22 cellular contexts compared by ENCODE assay signal in the genomic region with DNA sequence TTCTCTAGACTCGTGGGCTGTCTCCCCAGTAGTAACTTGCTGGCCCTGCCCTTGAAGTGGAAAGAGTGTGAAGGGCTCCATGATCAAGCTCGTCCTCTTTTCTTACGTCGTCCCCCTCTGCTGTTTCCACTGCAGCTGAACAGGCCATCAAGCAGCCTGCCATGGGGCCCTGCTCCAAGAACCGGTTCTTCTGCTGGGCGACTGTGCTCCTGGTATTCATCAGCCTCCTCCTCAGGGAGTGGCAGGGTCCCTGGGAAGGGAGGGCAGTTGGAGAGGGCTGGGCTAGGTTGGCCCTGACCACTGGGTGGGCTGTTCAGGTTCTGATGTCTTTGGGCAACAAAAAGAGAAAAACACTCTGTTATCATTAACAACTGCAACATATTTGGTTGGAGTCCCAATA.
"Had no signal": no experiment of that assay in that cellular context is flagged by ENCODE, and none has a peak within 500 bp of the region (broad histone marks: within the 10 kb centered on the region; RNA-seq: fewer than 3 reads in every experiment).

No MANE protein-coding gene starts in this region.

- DNase-seq: activated CD4-positive, alpha-beta memory T cell treated with anti-CD3 and anti-CD28 coated beads, Interleukin-2, amount 10 ng/mL, durations not matched to agents 7 days and 5 days; activated CD4-positive, CD25-positive, alpha-beta regulatory T cell; activated CD8-positive, alpha-beta memory T cell treated with anti-CD3 and anti-CD28 coated beads, Interleukin-2, amount 10 ng/mL, durations not matched to agents 7 days and 5 days; activated naive CD4-positive, alpha-beta T cell treated with anti-CD3 and anti-CD28 coated beads, Interleukin-2, amount 10 ng/mL, durations not matched to agents 7 days and 5 days; activated naive CD8-positive, alpha-beta T cell treated with anti-CD3 and anti-CD28 coated beads, Interleukin-2, amount 50 U/mL, for 24 hours; activated T-cell treated with anti-CD3 and anti-CD28 coated beads, Interleukin-2, amount 50 U/mL, for 1 hour; aorta; brain microvascular endothelial cell; gastrocnemius medialis; heart left ventricle; kidney glomerular epithelial cell; left ventricle myocardium superior; mucosa of descending colon; naive B cell; pancreas; stimulated activated CD4-positive, alpha-beta T cell treated with anti-CD3 and anti-CD28 coated beads, Interleukin-4, amount 100 ng/mL, for 4 hours; testis had no signal

- H3K36me3 ChIP-seq: brain microvascular endothelial cell, colonic mucosa, gastrocnemius medialis, heart left ventricle, pancreas had no signal

- H3K4me3 ChIP-seq: colonic mucosa, gastrocnemius medialis, heart left ventricle, mucosa of descending colon, pancreas, testis had no signal

- H3K4me1 Mint-ChIP-seq: activated naive CD4-positive, alpha-beta T cell treated with anti-CD3 and anti-CD28 coated beads, Interleukin-2, amount 10 ng/mL, durations not matched to agents 7 days and 5 days had no signal

- H3K27ac Mint-ChIP-seq: activated CD4-positive, alpha-beta memory T cell treated with anti-CD3 and anti-CD28 coated beads, Interleukin-2, amount 10 ng/mL, durations not matched to agents 7 days and 5 days; activated CD8-positive, alpha-beta memory T cell treated with anti-CD3 and anti-CD28 coated beads, Interleukin-2, amount 10 ng/mL, durations not matched to agents 7 days and 5 days; activated naive CD4-positive, alpha-beta T cell treated with anti-CD3 and anti-CD28 coated beads, Interleukin-2, amount 10 ng/mL, durations not matched to agents 7 days and 5 days; activated naive CD8-positive, alpha-beta T cell treated with anti-CD3 and anti-CD28 coated beads, Interleukin-2, amount 50 U/mL, for 24 hours; stimulated activated memory B cell treated with anti-CD40 and anti-IgM and Interleukin-4, amounts not matched to agents 10 μg/mL and 1 μg/mL and 100 μg/mL, for 72 hours; T-cell had no signal

- H3K27me3 ChIP-seq: brain microvascular endothelial cell, colonic mucosa, gastrocnemius medialis, testis had no signal

- H3K9me3 Mint-ChIP-seq: activated CD4-positive, alpha-beta memory T cell treated with anti-CD3 and anti-CD28 coated beads, Interleukin-2, amount 10 ng/mL, durations not matched to agents 7 days and 5 days; activated naive CD4-positive, alpha-beta T cell treated with anti-CD3 and anti-CD28 coated beads, Interleukin-2, amount 10 ng/mL, durations not matched to agents 7 days and 5 days; activated naive CD8-positive, alpha-beta T cell treated with anti-CD3 and anti-CD28 coated beads, Interleukin-2, amount 50 U/mL, for 24 hours; central memory CD8-positive, alpha-beta T cell; naive B cell; stimulated activated memory B cell treated with anti-CD40 and anti-IgM and Interleukin-4, amounts not matched to agents 10 μg/mL and 1 μg/mL and 100 μg/mL, for 72 hours; T-cell had no signal

- H3K4me1 ChIP-seq: colonic mucosa, gastrocnemius medialis, pancreas, testis had no signal

- ATAC-seq: gastrocnemius medialis, heart left ventricle, left ventricle myocardium superior, sciatic nerve, T-cell had no signal

- H3K27ac ChIP-seq: brain microvascular endothelial cell, colonic mucosa, gastrocnemius medialis, heart left ventricle, pancreas, testis had no signal

- H3K36me3 Mint-ChIP-seq: activated CD8-positive, alpha-beta memory T cell treated with anti-CD3 and anti-CD28 coated beads, Interleukin-2, amount 10 ng/mL, durations not matched to agents 7 days and 5 days; activated naive CD4-positive, alpha-beta T cell treated with anti-CD3 and anti-CD28 coated beads, Interleukin-2, amount 10 ng/mL, durations not matched to agents 7 days and 5 days; naive B cell; stimulated activated memory B cell treated with anti-CD40 and anti-IgM and Interleukin-4, amounts not matched to agents 10 μg/mL and 1 μg/mL and 100 μg/mL, for 72 hours; T-cell had no signal

- H3K4me3 Mint-ChIP-seq: activated CD4-positive, alpha-beta memory T cell treated with anti-CD3 and anti-CD28 coated beads, Interleukin-2, amount 10 ng/mL, durations not matched to agents 7 days and 5 days; activated CD8-positive, alpha-beta memory T cell treated with anti-CD3 and anti-CD28 coated beads, Interleukin-2, amount 10 ng/mL, durations not matched to agents 7 days and 5 days; activated naive CD4-positive, alpha-beta T cell treated with anti-CD3 and anti-CD28 coated beads, Interleukin-2, amount 10 ng/mL, durations not matched to agents 7 days and 5 days; activated naive CD8-positive, alpha-beta T cell treated with anti-CD3 and anti-CD28 coated beads, Interleukin-2, amount 50 U/mL, for 24 hours; central memory CD8-positive, alpha-beta T cell; naive B cell; stimulated activated memory B cell treated with anti-CD40 and anti-IgM and Interleukin-4, amounts not matched to agents 10 μg/mL and 1 μg/mL and 100 μg/mL, for 72 hours; T-cell had no signal
